ENCODE assay signal across 40 cellular contexts in the genomic region with DNA sequence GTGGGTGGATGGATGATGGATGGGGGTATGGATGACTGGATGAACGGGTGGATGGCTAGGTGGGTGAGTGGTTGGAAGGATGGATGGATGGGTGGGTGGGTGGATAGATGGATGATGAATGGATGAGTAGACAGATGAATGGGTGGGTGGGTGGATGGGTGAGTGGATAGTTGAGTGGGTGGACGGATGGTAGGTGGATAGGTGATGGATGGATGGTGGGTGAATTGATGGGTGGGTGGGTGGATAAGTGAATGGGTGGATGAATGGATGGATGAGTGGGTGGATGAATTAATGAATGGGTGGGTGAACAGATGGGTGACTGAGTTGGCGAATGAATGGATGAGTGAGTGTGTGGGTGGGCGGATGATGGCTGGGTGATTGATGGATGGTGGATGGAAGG. TPM values are rescaled to one million over a fixed set of nuclear protein-coding genes. Genes with fewer than 3 reads are reported as not detected.
"Had no signal": no experiment of that assay in that cellular context is flagged by ENCODE, and none has a peak within 500 bp of the region (broad histone marks: within the 10 kb centered on the region; RNA-seq: fewer than 3 reads in every experiment).

No MANE protein-coding gene starts in this region.

- H3K4me3 ChIP-seq: adrenal gland, ascending aorta, body of pancreas, breast epithelium, cardiac muscle cell had no signal

- ATAC-seq: activated naive CD4-positive, alpha-beta T cell treated with anti-CD3 and anti-CD28 coated beads, Interleukin-2, amount 50 U/mL, for 72 hours; activated naive CD8-positive, alpha-beta T cell treated with anti-CD3 and anti-CD28 coated beads, Interleukin-2, amount 50 U/mL, for 24 hours; activated T-cell treated with anti-CD3 and anti-CD28 coated beads, Interleukin-2, amount 50 U/mL, for 4 hours; activated T-cell treated with anti-CD3 and anti-CD28 coated beads, Interleukin-2, amount 50 U/mL, for 72 hours; activated T-helper 17 cell treated with anti-CD3 and anti-CD28 coated beads, Interleukin-2, amount 50 U/mL, for 72 hours; body of pancreas had no signal

- H3K9me3 ChIP-seq: adrenal gland, ascending aorta, body of pancreas, breast epithelium had no signal

- H3K27ac ChIP-seq: adrenal gland, ascending aorta, body of pancreas, brain microvascular endothelial cell, breast epithelium, cardiac muscle cell had no signal

- DNase-seq: activated effector memory CD4-positive, alpha-beta T cell treated with anti-CD3 and anti-CD28 coated beads, Interleukin-2, amount 50 U/mL, for 16 hours; activated effector memory CD4-positive, alpha-beta T cell treated with Interleukin-2 at 50 U/mL for 16 hours; activated gamma-delta T cell; activated gamma-delta T cell treated with Interleukin-2 at 50 U/mL for 16 hours; activated naive CD4-positive, alpha-beta T cell; activated naive CD4-positive, alpha-beta T cell treated with anti-CD3 and anti-CD28 coated beads for 36 hours; activated naive CD4-positive, alpha-beta T cell treated with anti-CD3 and anti-CD28 coated beads, Interleukin-2, amount 10 ng/mL, durations not matched to agents 7 days and 5 days; activated naive CD4-positive, alpha-beta T cell treated with anti-CD3 and anti-CD28 coated beads, Interleukin-2, amount 50 U/mL, for 16 hours; activated naive CD4-positive, alpha-beta T cell treated with Interleukin-2 at 50 U/mL for 16 hours; activated naive CD8-positive, alpha-beta T cell treated with anti-CD3 and anti-CD28 coated beads for 36 hours; activated naive CD8-positive, alpha-beta T cell treated with anti-CD3 and anti-CD28 coated beads, Interleukin-2, amount 10 ng/mL, durations not matched to agents 7 days and 5 days; activated naive CD8-positive, alpha-beta T cell treated with anti-CD3 and anti-CD28 coated beads, Interleukin-2, amount 50 U/mL, for 24 hours; activated T-cell treated with anti-CD3 and anti-CD28 coated beads, Interleukin-2, amount 50 U/mL, for 24 hours; activated T-cell treated with anti-CD3 and anti-CD28 coated beads, Interleukin-2, amount 50 U/mL, for 4 hours; activated T-cell treated with anti-CD3 and anti-CD28 coated beads, Interleukin-2, amount 50 U/mL, for 48 hours; activated T-cell treated with anti-CD3 and anti-CD28 coated beads, Interleukin-2, amount 50 U/mL, for 72 hours; adrenal gland; amniotic stem cell; amygdala; anterior cingulate cortex; aorta; body of pancreas; brain microvascular endothelial cell; caudate nucleus; central memory CD4-positive, alpha-beta T cell; cerebellar nuclear complex had no signal

- H3K27me3 ChIP-seq: adrenal gland, ascending aorta, cardiac muscle cell had no signal

- H3K36me3 ChIP-seq: adrenal gland, ascending aorta, brain microvascular endothelial cell, breast epithelium, cardiac muscle cell had no signal

- FAIRE-seq: astrocyte, colon had no signal

RNA-seq across cellular contexts. Expression of a gene that starts 4.9 kb away (rescaled TPM):
- total RNA-seq: activated T-cell treated with anti-CD3 and anti-CD28 coated beads, Interleukin-2, amount 50 U/mL, for 4 hours; activated T-helper 1 cell treated with anti-CD3 and anti-CD28 coated beads, Interleukin-12 subunit alpha, Interleukin-12 subunit beta, Interleukin-2, Interleukin-4 antibody, amounts not matched to agents 30 ng/mL and 10 ng/mL and 1 ng/mL, durations not matched to agents 14 hours and 24 hours and 36 hours; aorta; ascending aorta; astrocyte; bronchial epithelial cell; cardiac septum; chondrocyte had no signal

RNA-seq across cellular contexts. Expression of a gene that starts 7.8 kb away (rescaled TPM):
- total RNA-seq: activated naive CD4-positive, alpha-beta T cell treated with anti-CD3 and anti-CD28 coated beads for 36 hours; activated naive CD4-positive, alpha-beta T cell treated with anti-CD3 and anti-CD28 coated beads, Interleukin-2, amount 50 U/mL, for 72 hours; activated naive CD8-positive, alpha-beta T cell treated with anti-CD3 and anti-CD28 coated beads for 36 hours; activated naive CD8-positive, alpha-beta T cell treated with anti-CD3 and anti-CD28 coated beads, Interleukin-2, amount 10 ng/mL, durations not matched to agents 7 days and 5 days; activated T-cell treated with anti-CD3 and anti-CD28 coated beads, Interleukin-2, amount 50 U/mL, for 4 hours; activated T-cell treated with anti-CD3 and anti-CD28 coated beads, Interleukin-2, amount 50 U/mL, for 72 hours; activated T-helper 1 cell treated with anti-CD3 and anti-CD28 coated beads, Interleukin-12 subunit alpha, Interleukin-12 subunit beta, Interleukin-2, Interleukin-4 antibody, amounts not matched to agents 30 ng/mL and 10 ng/mL and 1 ng/mL, durations not matched to agents 14 hours and 24 hours and 36 hours; activated T-helper 17 cell treated with anti-CD3 and anti-CD28 coated beads, Interleukin-2, amount 50 U/mL, for 72 hours; activated T-helper 2 cell treated with anti-CD3 and anti-CD28 coated beads, Interferon-gamma antibody, Interleukin-2, Interleukin-4, amounts not matched to agents 10 μg/mL and 5 μg/mL and 100 μg/mL, durations not matched to agents 14 hours and 24 hours and 36 hours; adrenal gland; aorta; ascending aorta; astrocyte; body of pancreas; breast epithelium; bronchial epithelial cell; cardiac muscle cell; cardiac septum; cerebellum; chondrocyte had no signal
- polyA plus RNA-seq: adipose tissue, adrenal gland, aorta, cardiac muscle cell had no signal
